ENCODE assay signal across 22 cellular contexts in the genomic region with DNA sequence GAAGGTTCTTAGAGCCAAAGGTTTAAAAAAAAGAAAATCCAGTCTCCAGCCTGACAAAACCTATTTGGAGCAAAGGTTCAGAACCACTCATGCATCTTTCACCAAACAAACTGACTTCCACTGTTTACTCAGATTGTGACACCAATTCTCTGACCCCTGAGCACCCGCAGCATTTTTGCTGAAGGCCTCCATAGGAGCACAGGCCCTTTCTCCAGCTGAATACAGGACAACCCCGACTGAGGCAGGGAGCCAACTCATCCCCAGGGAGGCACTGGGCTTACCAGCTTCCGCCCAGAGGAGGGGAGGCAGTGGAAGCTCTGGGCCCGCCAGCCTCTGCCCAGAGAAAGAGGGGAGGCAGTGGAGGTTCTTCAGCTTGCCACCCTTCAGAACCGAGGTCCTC. TPM values are rescaled to one million over a fixed set of nuclear protein-coding genes. Genes with fewer than 3 reads are reported as not detected.
DNase-seq lines count a peak whose midpoint lies in the region; ATAC-seq, FAIRE-seq and TF ChIP-seq lines count a peak whose summit lies in the region.
"Had no signal": no experiment of that assay in that cellular context is flagged by ENCODE, and none has a peak within 500 bp of the region (broad histone marks: within the 10 kb centered on the region; RNA-seq: fewer than 3 reads in every experiment).

No MANE protein-coding gene starts in this region.

- 47% methylated on average over 5 of the region's 5 CpGs for WGBS in liver
- no CpG with 5 or more reads among the region's 5 CpGs for WGBS in trophoblast cell (ENCODE audit: extremely low coverage, insufficient coverage, insufficient read length)

- H3K4me2 ChIP-seq in PC-3 (ENCODE audit: low read length) = peak overlapping the region; percentile 17; the same call in 1 of the 2 replicates
- H3K4me2 ChIP-seq in trophoblast cell (ENCODE audit: low read length) = no peak overlapping the region

- intact Hi-C loops in PC-3 (cut with micrococcal nuclease) = loop anchor here (10.0 kb wide), 1 partner anchor 60 kb away; no protein-coding TSS in a partner anchor

- ATAC-seq in PC-3 (peak; percentile 39), T-helper 17 cell (no peak), GM19328 (IDR thresholded peaks at IDR 0.05; ENCODE audit: unreplicated experiment) (no peak)
- ATAC-seq: GM12878 had no signal

- BruUV-seq in PC-3 (replicated peaks; lab: Mats Ljungman, UMichigan) = no TSS peak

- DNase-seq in DMS53 (lab: John Stamatoyannopoulos, UW) (peak; percentile 47), PC-3 (peak; percentile 38), trophoblast cell (peak; percentile 51 to 69), HTR-8/SVneo (ENCODE audit: insufficient read length, low spot score) (no peak), T-helper 17 cell (no peak)
- DNase-seq: BE2C; CD4-positive, alpha-beta memory T cell; DMS153; EL; Karpas-422; NCI-H1417 treated with DMSO at 0.1 percent for 48 hours; NCI-H187 treated with DMSO at 0.1 percent for 48 hours; NCI-H345; NCI-H524 treated with DMSO at 0.1 percent for 48 hours had no signal

- TF ChIP-seq RAD21 in liver (IDR thresholded peaks at IDR 0.05) = peak; percentile 13 to 19

- H3K18ac ChIP-seq in trophoblast cell (ENCODE audit: low read length) = no peak overlapping the region

- H3K27ac ChIP-seq in PC-3 (ENCODE audit: low read length) (no peak overlapping the region), liver (ENCODE audit: low read depth in 1 of 2, low read length in 2 of 2) (peak overlapping the region; percentile 89 to 97), trophoblast cell (ENCODE audit: low read depth, low read length) (no peak overlapping the region)
- H3K27ac ChIP-seq: SJSA1 had no signal

- H2BK5ac ChIP-seq in trophoblast cell (ENCODE audit: low read depth, low read length, poor library complexity) = no peak overlapping the region

- H3K9ac ChIP-seq in PC-3 (ENCODE audit: low read length) (no peak overlapping the region), liver (ENCODE audit: low read depth in 1 of 2, low read length in 2 of 2) (peak overlapping the region; percentile 66 to 68), trophoblast cell (ENCODE audit: low read length) (no peak overlapping the region)

- H3K79me2 ChIP-seq in PC-3 (ENCODE audit: low read length) (no peaks in the 10 kb centered on the region), trophoblast cell (ENCODE audit: control insufficient read depth, insufficient read depth, low read length, poor library complexity) (no peaks in the 10 kb centered on the region)

- H3K4me1 ChIP-seq in PC-3 (ENCODE audit: insufficient read depth, low read length) (peaks cover 21% of the 10 kb centered on the region), liver (ENCODE audit: control insufficient read depth in 4 of 4, insufficient read depth in 4 of 4, low read length in 3 of 4) (peaks cover 12 to 28% (median 20%) of the 10 kb centered on the region in 4 donors), trophoblast cell (ENCODE audit: control insufficient read depth in 1 of 2, insufficient read depth in 2 of 2, low read length in 2 of 2) (no peaks in the 10 kb centered on the region)
- H3K4me1 ChIP-seq: BE2C, SJSA1 had no signal

- no peak overlapping the region for H2AK5ac ChIP-seq in trophoblast cell (ENCODE audit: low read length)

- no peak overlapping the region for H4K12ac ChIP-seq in trophoblast cell (ENCODE audit: low read depth, low read length)

- H2BK120ac ChIP-seq in trophoblast cell (ENCODE audit: insufficient read depth, low read length, poor library complexity) = no peak overlapping the region

- H3K4me3 Mint-ChIP-seq in T-helper 17 cell = no peak overlapping the region
- H3K4me3 Mint-ChIP-seq: CD4-positive, alpha-beta memory T cell; IgD-negative memory B cell had no signal

- H2AFZ ChIP-seq in PC-3 (ENCODE audit: low read length) (no peak overlapping the region), trophoblast cell (ENCODE audit: insufficient read depth, low read length, poor library complexity) (no peak overlapping the region)

- no peaks in the 10 kb centered on the region for H3K27me3 ChIP-seq in PC-3 (ENCODE audit: low read length)
- no peaks in the 10 kb centered on the region for H3K27me3 ChIP-seq in liver (ENCODE audit: control insufficient read depth in 4 of 4, insufficient read depth in 4 of 4, low read length in 3 of 4)
- H3K27me3 ChIP-seq in trophoblast cell (ENCODE audit: insufficient read depth, low read length) = no peaks in the 10 kb centered on the region
- H3K27me3 ChIP-seq: BE2C, SJSA1 had no signal

- H3K4me1 Mint-ChIP-seq in T-helper 17 cell = no peaks in the 10 kb centered on the region
- H3K4me1 Mint-ChIP-seq: CD4-positive, alpha-beta memory T cell; IgD-negative memory B cell had no signal

- H4K20me1 ChIP-seq in PC-3 (ENCODE audit: low read length) = no peaks in the 10 kb centered on the region

- CTCF ChIA-PET in PC-3 (lab: Charles Lee) = interaction anchor here (0.5 kb wide), 1 partner anchor 506 kb away, joined by 3 read pairs; no protein-coding TSS in a partner anchor

- H3K27ac Mint-ChIP-seq in T-helper 17 cell = no peak overlapping the region
- H3K27ac Mint-ChIP-seq: CD4-positive, alpha-beta memory T cell; IgD-negative memory B cell had no signal

- no peaks in the 10 kb centered on the region for H3K9me2 ChIP-seq in PC-3 (replicated peaks; ENCODE audit: low read length)

- H3K36me3 ChIP-seq in PC-3 (ENCODE audit: low read depth, low read length) (no peaks in the 10 kb centered on the region), liver (ENCODE audit: control insufficient read depth in 4 of 4, insufficient read depth in 3 of 4, low read depth in 1 of 4, low read length in 3 of 4) (no peaks in the 10 kb centered on the region), trophoblast cell (ENCODE audit: control insufficient read depth in 1 of 2, insufficient read depth in 2 of 2, low read length in 2 of 2) (no peaks in the 10 kb centered on the region)
- H3K36me3 ChIP-seq: BE2C, SJSA1 had no signal

- FAIRE-seq in HTR-8/SVneo (lab: Jason Lieb, UNC) = no peak
- FAIRE-seq: GM12878, H1 had no signal

- H3K36me3 Mint-ChIP-seq in T-helper 17 cell (ENCODE audit: low read depth) = no peaks in the 10 kb centered on the region
- H3K36me3 Mint-ChIP-seq: IgD-negative memory B cell had no signal

- no peak for TF ChIP-seq CTCF in PC-3 (conservative IDR thresholded peaks at IDR 0.05; ENCODE audit: low read depth, low read length)
- TF ChIP-seq CTCF in liver (IDR thresholded peaks at IDR 0.05; ENCODE audit: low read depth, low read length, missing input control) = no peak

- H3K23ac ChIP-seq in trophoblast cell (ENCODE audit: low read length) = no peak overlapping the region

- no peaks in the 10 kb centered on the region for H3K79me1 ChIP-seq in trophoblast cell (ENCODE audit: low read length)

- H3K14ac ChIP-seq in trophoblast cell (ENCODE audit: low read length) = no peak overlapping the region

- no peak overlapping the region for H4K8ac ChIP-seq in trophoblast cell (ENCODE audit: low read depth, low read length)

- H2BK12ac ChIP-seq in trophoblast cell (ENCODE audit: low read length) = no peak overlapping the region

- H4K91ac ChIP-seq in trophoblast cell (ENCODE audit: low read depth, low read length) = no peak overlapping the region

- no peak overlapping the region for H3K4ac ChIP-seq in trophoblast cell (ENCODE audit: low read depth, low read length)

- POLR2A ChIA-PET in PC-3 (lab: Charles Lee; ENCODE audit: unreplicated experiment) = no interaction called here

- H3K4me3 ChIP-seq in PC-3 (ENCODE audit: low read length) = no peak overlapping the region
- peak overlapping the region in 2 of 3 donors; percentile 31 to 33 for H3K4me3 ChIP-seq in liver (ENCODE audit: low read depth in 1 of 3, low read length in 3 of 3)
- H3K4me3 ChIP-seq in trophoblast cell (ENCODE audit: low read depth, low read length) = no peak overlapping the region
- H3K4me3 ChIP-seq: GM12878, SJSA1 had no signal

- no peaks in the 10 kb centered on the region for H3F3A ChIP-seq in PC-3 (ENCODE audit: low read length, unreplicated experiment)

- peaks cover 56% of the 10 kb centered on the region for H3K27me3 Mint-ChIP-seq in T-helper 17 cell

- H3K9me3 ChIP-seq in PC-3 (ENCODE audit: low read length) (no peaks in the 10 kb centered on the region), liver (ENCODE audit: control insufficient read depth in 4 of 4, low read length in 3 of 4) (no peaks in the 10 kb centered on the region), trophoblast cell (ENCODE audit: insufficient read depth, low read depth, low read length) (no peaks in the 10 kb centered on the region), T-helper 17 cell (ENCODE audit: control insufficient read depth, low read length, poor library complexity, severe bottlenecking) (no peaks in the 10 kb centered on the region)
- H3K9me3 ChIP-seq: BE2C, SJSA1 had no signal

TF ChIP-seq in liver, 16 proteins besides CTCF, POLR2A, EP300 and RAD21 (continues in another document):
- TF ChIP-seq EGR1 (IDR thresholded peaks at IDR 0.05; ENCODE audit: low read depth in 2 of 2) (no peak), RXRA (IDR thresholded peaks at IDR 0.05) (peak; percentile 75 to 82), JUND (IDR thresholded peaks at IDR 0.05) (peak in 1 of 2 donors; percentile 53), HNF4A (conservative IDR thresholded peaks at IDR 0.05) (peak; percentile 66 to 69), YY1 (IDR thresholded peaks at IDR 0.05) (peak; percentile 38), FOXA2 (IDR thresholded peaks at IDR 0.05) (peak; percentile 91), ATF3 (IDR thresholded peaks at IDR 0.05) (no peak), MAX (IDR thresholded peaks at IDR 0.05) (no peak)

RNA-seq across cellular contexts. Expression of gene CNGA3, which starts 51.0 kb away (rescaled TPM):
- total RNA-seq in PC-3 (2014; rRNA removed) (not detected in 2 replicates), liver (not detected), T-helper 17 cell (not detected)
- polyA plus RNA-seq in liver = not detected
- polyA plus RNA-seq in trophoblast cell (2013) = not detected in 2 replicates
- total RNA-seq: A172; CD4-positive, alpha-beta memory T cell; GM12878; H1; MCF 10A; SJSA1 had no signal
- polyA plus RNA-seq: CD4-positive, alpha-beta memory T cell; GM12878; IgD-negative memory B cell had no signal

Comparison
In these comparisons a context has a peak if more than half of its experiments do, and no peak if none do; other contexts are left out.
1. DNase-seq: peak in DMS53 (single experiment), PC-3 (single experiment) and trophoblast cell (2 of 2); none in HTR-8/SVneo (single experiment) and T-helper 17 cell (0 of 3).
2. H3K27ac ChIP-seq: peak in liver (2 of 2); none in PC-3 (single experiment) and trophoblast cell (single experiment).
3. H3K4me3 ChIP-seq: peak in liver (2 of 3); none in PC-3 (single experiment) and trophoblast cell (single experiment).
4. H3K9ac ChIP-seq: peak in liver (2 of 2); none in PC-3 (single experiment) and trophoblast cell (single experiment).